In genomic region chr4:42865572-42866189, GRCh38 we compare ENCODE assay signal across 9 cellular contexts.
DNase-seq lines count a peak whose midpoint lies in the region; ATAC-seq lines count a peak whose summit lies in the region.
"Had no signal": no experiment of that assay in that cellular context is flagged by ENCODE, and none has a peak within 500 bp of the region (broad histone marks: within the 10 kb centered on the region; RNA-seq: fewer than 3 reads in every experiment).

No MANE protein-coding gene starts in this region.

- no peaks in the 10 kb centered on the region for H3K9me3 Mint-ChIP-seq in activated naive CD4-positive, alpha-beta T cell treated with anti-CD3 and anti-CD28 coated beads, Interleukin-2, amount 10 ng/mL, durations not matched to agents 7 days and 5 days
- H3K9me3 Mint-ChIP-seq: activated naive CD8-positive, alpha-beta T cell treated with anti-CD3 and anti-CD28 coated beads, Interleukin-2, amount 10 ng/mL, durations not matched to agents 7 days and 5 days had no signal

- CTCF ChIA-PET in activated naive CD4-positive, alpha-beta T cell treated with anti-CD3 and anti-CD28 coated beads, Interleukin-2, amount 10 ng/mL, durations not matched to agents 7 days and 5 days (lab: Charles Lee): interaction anchor here (1.6 to 1.8 kb wide), 2 partner anchors 297 to 299 kb away, joined by 6 to 12 read pairs; no protein-coding TSS in a partner anchor

- ATAC-seq in GM18909 (IDR thresholded peaks at IDR 0.05; ENCODE audit: poor library complexity, unreplicated experiment) (peak; percentile 85), GM18498 (IDR thresholded peaks at IDR 0.05; ENCODE audit: unreplicated experiment) (no peak)

- no peak overlapping the region for H3K4me3 ChIP-seq in skeletal muscle cell (ENCODE audit: low read depth, low read length)

- H3K27ac Mint-ChIP-seq in activated naive CD4-positive, alpha-beta T cell treated with anti-CD3 and anti-CD28 coated beads, Interleukin-2, amount 10 ng/mL, durations not matched to agents 7 days and 5 days: no peak overlapping the region
- H3K27ac Mint-ChIP-seq: activated naive CD8-positive, alpha-beta T cell treated with anti-CD3 and anti-CD28 coated beads, Interleukin-2, amount 10 ng/mL, durations not matched to agents 7 days and 5 days had no signal

- no peaks in the 10 kb centered on the region for H3K4me1 Mint-ChIP-seq in activated naive CD4-positive, alpha-beta T cell treated with anti-CD3 and anti-CD28 coated beads, Interleukin-2, amount 10 ng/mL, durations not matched to agents 7 days and 5 days
- H3K4me1 Mint-ChIP-seq: activated naive CD8-positive, alpha-beta T cell treated with anti-CD3 and anti-CD28 coated beads, Interleukin-2, amount 10 ng/mL, durations not matched to agents 7 days and 5 days had no signal

- H3K27me3 Mint-ChIP-seq in activated naive CD4-positive, alpha-beta T cell treated with anti-CD3 and anti-CD28 coated beads, Interleukin-2, amount 10 ng/mL, durations not matched to agents 7 days and 5 days: no peaks in the 10 kb centered on the region

- peak; percentile 7 for DNase-seq in CMK (ENCODE audit: low read depth)
- DNase-seq in HPDE6-E6E7 (ENCODE audit: extremely low spot score): peak; percentile 27
- DNase-seq in OCI-M2 (lab: John Stamatoyannopoulos, UW; ENCODE audit: unreplicated experiment): peak; percentile 25
- peak; percentile 58 for DNase-seq in activated naive CD4-positive, alpha-beta T cell treated with anti-CD3 and anti-CD28 coated beads, Interleukin-2, amount 10 ng/mL, durations not matched to agents 7 days and 5 days
- peak; percentile 7 for DNase-seq in hepatic stellate cell (ENCODE audit: low spot score)
- DNase-seq in skeletal muscle cell (ENCODE audit: low read depth): peak; percentile 4
- DNase-seq: activated naive CD8-positive, alpha-beta T cell treated with anti-CD3 and anti-CD28 coated beads, Interleukin-2, amount 10 ng/mL, durations not matched to agents 7 days and 5 days had no signal

- H3K36me3 Mint-ChIP-seq in activated naive CD4-positive, alpha-beta T cell treated with anti-CD3 and anti-CD28 coated beads, Interleukin-2, amount 10 ng/mL, durations not matched to agents 7 days and 5 days: no peaks in the 10 kb centered on the region
- H3K36me3 Mint-ChIP-seq: activated naive CD8-positive, alpha-beta T cell treated with anti-CD3 and anti-CD28 coated beads, Interleukin-2, amount 10 ng/mL, durations not matched to agents 7 days and 5 days had no signal

- H3K4me3 Mint-ChIP-seq in activated naive CD4-positive, alpha-beta T cell treated with anti-CD3 and anti-CD28 coated beads, Interleukin-2, amount 10 ng/mL, durations not matched to agents 7 days and 5 days: no peak overlapping the region
- H3K4me3 Mint-ChIP-seq: activated naive CD8-positive, alpha-beta T cell treated with anti-CD3 and anti-CD28 coated beads, Interleukin-2, amount 10 ng/mL, durations not matched to agents 7 days and 5 days had no signal

Comparison
In these comparisons a context has a peak if more than half of its experiments do, and no peak if none do; other contexts are left out.
1. DNase-seq: peak in every context shown above with its lines; median percentile 58 in activated naive CD4-positive, alpha-beta T cell treated with anti-CD3 and anti-CD28 coated beads, Interleukin-2, amount 10 ng/mL, durations not matched to agents 7 days and 5 days; 27 in HPDE6-E6E7; 25 in OCI-M2; 7 in CMK; 7 in hepatic stellate cell; 4 in skeletal muscle cell.